ENCODE assay signal across 12 cellular contexts in the genomic region with DNA sequence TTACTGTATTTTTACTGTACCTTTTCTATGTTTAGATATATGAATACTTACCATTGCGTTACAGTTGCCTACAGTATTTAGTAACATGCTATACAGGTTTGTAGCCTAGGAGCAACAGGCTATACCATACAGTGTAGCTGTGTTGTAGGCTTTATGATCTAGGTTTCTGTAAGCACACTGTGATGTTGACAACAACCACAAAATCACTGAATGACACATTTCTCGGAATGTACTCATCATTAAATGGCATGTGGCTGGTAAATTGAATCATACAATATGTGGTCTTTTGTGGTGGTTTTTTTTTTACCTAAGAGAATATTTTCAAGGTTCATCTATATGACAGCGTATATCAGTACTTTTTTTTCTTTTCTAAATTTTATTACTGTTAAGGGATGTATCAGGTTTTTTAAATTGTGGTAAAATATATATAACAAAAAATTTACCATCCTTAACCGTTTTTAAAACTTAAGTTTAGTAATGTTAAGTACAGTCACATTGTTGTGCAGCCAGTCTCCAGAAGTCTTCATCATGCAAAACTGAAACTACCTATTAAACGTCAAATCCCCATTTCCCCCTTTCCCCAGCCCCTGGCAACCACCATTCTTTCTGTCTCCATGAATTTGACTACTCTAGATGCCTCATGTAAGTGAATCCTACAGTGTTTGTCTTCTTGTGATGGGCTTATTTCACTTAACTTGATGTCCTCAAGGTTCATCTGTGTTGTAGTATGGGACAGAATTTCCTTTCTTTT. TPM values are rescaled to one million over a fixed set of nuclear protein-coding genes. Genes with fewer than 3 reads are reported as not detected.
DNase-seq lines count a peak whose midpoint lies in the region; ATAC-seq, FAIRE-seq and TF ChIP-seq lines count a peak whose summit lies in the region.
"Had no signal": no experiment of that assay in that cellular context is flagged by ENCODE, and none has a peak within 500 bp of the region (broad histone marks: within the 10 kb centered on the region; RNA-seq: fewer than 3 reads in every experiment).

No MANE protein-coding gene starts in this region.

- no peak for FAIRE-seq in bronchial epithelial cell (lab: Jason Lieb, UNC)

- H3K4me3 ChIP-seq in bronchial epithelial cell (ENCODE audit: low read depth, low read length), result no peak overlapping the region

- peaks cover 1% of the 10 kb centered on the region for H3K36me3 ChIP-seq in bronchial epithelial cell (ENCODE audit: control insufficient read depth, insufficient read depth, low read length)

- DNase-seq in AG08395 (ENCODE audit: low spot score) (peak; percentile 28), HT1080 (ENCODE audit: low read depth) (peak; percentile 71), bronchial epithelial cell (ENCODE audit: low read depth) (peak; percentile 46), hepatic stellate cell (ENCODE audit: low spot score) (no peak), omental fat pad (ENCODE audit: low spot score) (no peak)
- DNase-seq: activated B cell treated with CpG ODN at 0.5 μM for 24 hours, dermis blood vessel endothelial cell, DMS79, NCI-H774 had no signal

- ATAC-seq in GM18868 (IDR thresholded peaks at IDR 0.05; ENCODE audit: unreplicated experiment), result peak; percentile 48
- no peak for ATAC-seq in omental fat pad (ENCODE audit: low FRiP score)
- no peak for ATAC-seq in HG03045 (IDR thresholded peaks at IDR 0.05; ENCODE audit: unreplicated experiment)
- ATAC-seq in esophagus mucosa, result no peak

- H3K27me3 ChIP-seq in bronchial epithelial cell (ENCODE audit: control insufficient read depth, insufficient read depth, low read length), result no peaks in the 10 kb centered on the region

- TF ChIP-seq CTCF in bronchial epithelial cell (IDR thresholded peaks at IDR 0.05; ENCODE audit: insufficient read depth, low read length, severe bottlenecking) (no peak), omental fat pad (IDR thresholded peaks at IDR 0.05) (no peak)

RNA-seq across cellular contexts. Expression of a gene that starts 21.5 kb away (rescaled TPM):
- total RNA-seq in HT1080 (2014; rRNA removed; shearing (Covaris generic)), result 17.8 and 18.0 TPM in 2 replicates
- 6.2 and 8.1 TPM in 2 replicates for polyA plus RNA-seq in HT1080 (2015; cell fraction: cytosol; rRNA removed)
- 136 and 150 TPM in 2 replicates for polyA plus RNA-seq in HT1080 (2015; cell fraction: nucleus; rRNA removed)
- total RNA-seq in bronchial epithelial cell (47.4 and 53.4 TPM in 2 replicates), omental fat pad (10 to 100 TPM; 33.1 to 72.3 (median 65.1) TPM), esophagus mucosa (18.0 TPM)

RNA-seq across cellular contexts. Expression of a gene that starts 35.8 kb away (rescaled TPM):
- 1.4 and 2.9 TPM in 2 replicates for total RNA-seq in HT1080 (2014; rRNA removed; shearing (Covaris generic))
- polyA plus RNA-seq in HT1080 (2015; cell fraction: cytosol; rRNA removed), result 2.2 and 2.5 TPM in 2 replicates
- 2.3 and 2.7 TPM in 2 replicates for polyA plus RNA-seq in HT1080 (2015; cell fraction: nucleus; rRNA removed)
- total RNA-seq in bronchial epithelial cell, result 0.26 and 0.38 TPM in 2 replicates
- total RNA-seq in omental fat pad, result 1 to 10 TPM in 1 of 4 donors, under 1 TPM in 3; 0.28 to 3.0 (median 0.70) TPM
- total RNA-seq in esophagus mucosa, result 0.56 TPM

Comparison
In these comparisons a context has a peak if more than half of its experiments do, and no peak if none do; other contexts are left out.
1. DNase-seq: peak in AG08395 (single experiment), HT1080 (single experiment) and bronchial epithelial cell (single experiment); none in hepatic stellate cell (single experiment) and omental fat pad (single experiment).